In genomic region chr11:119144825-119145476, GRCh38 we compare ENCODE assay signal across 8 cellular contexts. TPM values are rescaled to one million over a fixed set of nuclear protein-coding genes. Genes with fewer than 3 reads are reported as not detected.
A peak's percentile ranks its signal among the peaks of the same experiment; 100 is the strongest.
DNase-seq lines count a peak whose midpoint lies in the region; ATAC-seq, FAIRE-seq and TF ChIP-seq lines count a peak whose summit lies in the region.

No MANE protein-coding gene starts in this region.

- CTCF ChIA-PET in HepG2 (lab: Yijun Ruan, JAX; ENCODE audit: low intra/inter-chr PET ratio, low total read pairs), result interaction anchor here (1.1 to 2.9 kb wide), 2 partner anchors 11 to 52 kb away, joined by 3 to 25 read pairs; no protein-coding TSS in a partner anchor

- no peak overlapping the region for H2AFZ ChIP-seq in HepG2 (ENCODE audit: low read length)

- peak; percentile 32 for DNase-seq in stimulated activated CD4-positive, alpha-beta T cell treated with anti-CD3 and anti-CD28 coated beads, Interleukin-1b, Interleukin-23, amount 100 ng/mL, for 48 hours
- DNase-seq in stimulated activated CD4-positive, alpha-beta T cell treated with anti-CD3 and anti-CD28 coated beads, Interleukin-2, amount 100 ng/mL, for 48 hours, result no peak
- DNase-seq in Jurkat, Clone E6-1 (ENCODE audit: low read depth, low spot score), result peak; percentile 41
- DNase-seq in RPMI7951 (ENCODE audit: low read depth) (peak; percentile 81), choroid plexus epithelial cell (ENCODE audit: low read depth) (peak; percentile 84), HepG2 (ENCODE audit: low spot score) (peak; percentile 77), tibial artery (peak in 1 of 2 donors; percentile 69)
- no peak for DNase-seq in stimulated activated naive CD4-positive, alpha-beta T cell (lab: John Stamatoyannopoulos, UW)

- TF ChIP-seq RAD21 in HepG2 (CRISPR knock-in tag; IDR thresholded peaks at IDR 0.05), result 0 out of 2 replicates have a peak, but pooled peaks have one; percentile 22

- H3K4me2 ChIP-seq in HepG2 (ENCODE audit: low read depth, low read length), result peak overlapping the region; percentile 39; the same call in 1 of the 2 replicates

- 5% methylated on average over 4 of the region's 7 CpGs for WGBS in HepG2 (ENCODE audit: low lambda C conversion rate)

- peak; percentile 70 for FAIRE-seq in HepG2 (lab: Jason Lieb, UNC)

- no TSS peak for BruUV-seq in HepG2 (replicated peaks; lab: Mats Ljungman, UMichigan)

- H3K9ac ChIP-seq in HepG2 (ENCODE audit: insufficient read depth, low read depth, low read length), result no peak overlapping the region

- intact Hi-C loops in HepG2 (cut with micrococcal nuclease; ENCODE audit: unreplicated experiment), result loop anchor here (1.0 to 2.0 kb wide), 2 partner anchors 50 to 52 kb away; a partner anchor contains a TSS
- intact Hi-C loops in tibial artery (cut with DNase I; ENCODE audit: low total_unique reads), result loop anchor here (10.0 kb wide), 1 partner anchor 50 kb away; no protein-coding TSS in a partner anchor

- peak; percentile 90 for ATAC-seq in HepG2

- in situ Hi-C loops in HepG2 (cut with HindIII; ENCODE audit: extremely low pct_ligation_motif_present, low pct_unique_long_range_greater_than_20kb), result no loop called here

- H3K27me3 ChIP-seq in HepG2 (ENCODE audit: control insufficient read depth in 1 of 2, insufficient read depth in 2 of 2, low read length in 2 of 2) (peaks cover 10 to 33% of the 10 kb centered on the region in 2 experiments), tibial artery (peaks cover 0 to 50% of the 10 kb centered on the region in 2 donors)

- POLR2A ChIA-PET in HepG2 (lab: Yijun Ruan, JAX), result interaction anchor here (0.6 to 1.8 kb wide), 4 partner anchors 24 to 129 kb away, joined by 3 to 11 read pairs (median 6); partner anchors contain the start of genes HINFP and NLRX1

- H3K4me3 ChIP-seq in Jurkat, Clone E6-1 (ENCODE audit: low read length), result no peak overlapping the region
- H3K4me3 ChIP-seq in choroid plexus epithelial cell (ENCODE audit: low read depth, low read length), result no peak overlapping the region
- H3K4me3 ChIP-seq in HepG2 (replicated peaks in 1 of 3; ENCODE audit: insufficient read depth in 1 of 3, low read depth in 2 of 3, low read length in 3 of 3), result no peak overlapping the region
- H3K4me3 ChIP-seq in tibial artery, result no peak overlapping the region

- H3K9me3 ChIP-seq in HepG2 (ENCODE audit: low read length), result no peaks in the 10 kb centered on the region
- H3K9me3 ChIP-seq in tibial artery, result no peaks in the 10 kb centered on the region

- no peak overlapping the region for H3K27ac ChIP-seq in HepG2 (ENCODE audit: extremely low read length, insufficient read depth, low read length)
- H3K27ac ChIP-seq in tibial artery, result no peak overlapping the region

- no peaks in the 10 kb centered on the region for H3K36me3 ChIP-seq in HepG2 (replicated peaks in 1 of 2; ENCODE audit: control insufficient read depth in 1 of 2, insufficient read depth in 2 of 2, low read length in 2 of 2)
- no peaks in the 10 kb centered on the region for H3K36me3 ChIP-seq in tibial artery

- TF ChIP-seq EP300 in HepG2 (IDR thresholded peaks at IDR 0.05; ENCODE audit: low read depth in 2 of 2, low read length in 2 of 2) (no peak), HepG2 (CRISPR knock-in tag; IDR thresholded peaks at IDR 0.05; ENCODE audit: borderline replicate concordance) (no peak)

- TF ChIP-seq CTCF in choroid plexus epithelial cell (conservative IDR thresholded peaks at IDR 0.05; ENCODE audit: low read depth, low read length), result peak; percentile 78
- TF ChIP-seq CTCF in HepG2 (CRISPR knock-in tag; IDR thresholded peaks at IDR 0.05), result peak; percentile 75
- TF ChIP-seq CTCF in tibial artery (IDR thresholded peaks at IDR 0.05), result peak; percentile 60 to 71

- H3K4me1 ChIP-seq in HepG2 (ENCODE audit: insufficient read depth, low read length), result peaks cover 6% of the 10 kb centered on the region; the same call in 1 of the 2 replicates
- peaks cover 0 to 23% (median 14%) of the 10 kb centered on the region in 4 donors for H3K4me1 ChIP-seq in tibial artery

- H4K20me1 ChIP-seq in HepG2 (ENCODE audit: insufficient read depth, low read length), result no peaks in the 10 kb centered on the region

- H3K79me2 ChIP-seq in HepG2 (ENCODE audit: insufficient read depth, low read length), result no peaks in the 10 kb centered on the region

- TF ChIP-seq POLR2A in HepG2 (IDR thresholded peaks at IDR 0.05; ENCODE audit: insufficient read depth in 1 of 2, low read depth in 2 of 2, low read length in 2 of 2), result no peak

RNA-seq across cellular contexts. Expression of gene ABCG4, which starts 3.9 kb away (rescaled TPM):
- 0.68 TPM for polyA plus RNA-seq in Jurkat, Clone E6-1 (2012; ENCODE audit: insufficient read depth, insufficient read length)
- total RNA-seq in RPMI7951 (2014; rRNA removed; shearing (Covaris generic)), result 0.20 and 0.24 TPM in 2 replicates
- total RNA-seq in HepG2 (2016; rRNA removed; fragmentation: Illumina TruSeq; extraction: Trizol), result not detected in 2 replicates
- total RNA-seq in HepG2 (2016; cell fraction: cytosol; rRNA removed; fragmentation: Illumina TruSeq; extraction: Trizol; ENCODE audit: low read depth), result not detected in 2 replicates
- total RNA-seq in HepG2 (2016; cell fraction: insoluble cytoplasmic fraction; rRNA removed; fragmentation: Illumina TruSeq; extraction: Trizol), result not detected in 2 replicates
- total RNA-seq in HepG2 (2016; cell fraction: membrane; rRNA removed; fragmentation: Illumina TruSeq; extraction: Trizol), result not detected in 2 replicates
- total RNA-seq in HepG2 (2016; cell fraction: nucleus; rRNA removed; fragmentation: Illumina TruSeq; extraction: Trizol), result not detected in 2 replicates
- not detected in 2 replicates for polyA plus RNA-seq in HepG2 (2011; rRNA removed)
- not detected in 2 replicates for polyA plus RNA-seq in HepG2 (2011; cell fraction: cytosol; rRNA removed)
- polyA plus RNA-seq in HepG2 (2011; cell fraction: nucleus; rRNA removed), result 0.05 TPM in 1 of 2 replicates, not detected in the other
- polyA plus RNA-seq in HepG2 (2012), result not detected in 2 replicates
- polyA plus RNA-seq in HepG2 (2016; cell fraction: cytosol; fragmentation: Illumina TruSeq; extraction: Trizol; ENCODE audit: low read depth), result not detected in 2 replicates
- not detected in 2 replicates for polyA plus RNA-seq in HepG2 (2016; cell fraction: insoluble cytoplasmic fraction; fragmentation: Illumina TruSeq; extraction: Trizol; ENCODE audit: low read depth)
- not detected in 2 replicates for polyA plus RNA-seq in HepG2 (2016; cell fraction: membrane; fragmentation: Illumina TruSeq; extraction: Trizol; ENCODE audit: low read depth)
- polyA plus RNA-seq in HepG2 (2016; cell fraction: nucleus; fragmentation: Illumina TruSeq; extraction: Trizol; ENCODE audit: insufficient read depth, low read depth), result not detected in 2 replicates
- 0.52 TPM in 1 of 2 replicates, not detected in the other for polyA minus RNA-seq in HepG2 (2011; rRNA and poly(A)+ RNA removed; ENCODE audit: low replicate concordance)
- not detected in 2 replicates for polyA minus RNA-seq in HepG2 (2011; cell fraction: cytosol; rRNA and poly(A)+ RNA removed)
- not detected in 2 replicates for polyA minus RNA-seq in HepG2 (2011; cell fraction: nucleus; rRNA and poly(A)+ RNA removed)

RNA-seq across cellular contexts. Expression of gene HINFP, which starts 23.6 kb away (rescaled TPM):
- polyA plus RNA-seq in Jurkat, Clone E6-1 (2012; ENCODE audit: insufficient read depth, insufficient read length), result 28.8 TPM
- 13.2 and 16.5 TPM in 2 replicates for total RNA-seq in RPMI7951 (2014; rRNA removed; shearing (Covaris generic))
- total RNA-seq in HepG2 (2016; rRNA removed; fragmentation: Illumina TruSeq; extraction: Trizol), result 13.3 and 15.1 TPM in 2 replicates
- total RNA-seq in HepG2 (2016; cell fraction: cytosol; rRNA removed; fragmentation: Illumina TruSeq; extraction: Trizol; ENCODE audit: low read depth), result 19.3 and 21.2 TPM in 2 replicates
- total RNA-seq in HepG2 (2016; cell fraction: insoluble cytoplasmic fraction; rRNA removed; fragmentation: Illumina TruSeq; extraction: Trizol), result 13.0 and 15.1 TPM in 2 replicates
- 11.9 and 13.6 TPM in 2 replicates for total RNA-seq in HepG2 (2016; cell fraction: membrane; rRNA removed; fragmentation: Illumina TruSeq; extraction: Trizol)
- total RNA-seq in HepG2 (2016; cell fraction: nucleus; rRNA removed; fragmentation: Illumina TruSeq; extraction: Trizol), result 14.0 and 18.0 TPM in 2 replicates
- polyA plus RNA-seq in HepG2 (2011; rRNA removed), result 21.4 and 27.5 TPM in 2 replicates
- polyA plus RNA-seq in HepG2 (2011; cell fraction: cytosol; rRNA removed), result 15.9 and 17.5 TPM in 2 replicates
- polyA plus RNA-seq in HepG2 (2011; cell fraction: nucleus; rRNA removed), result 47.6 and 50.8 TPM in 2 replicates
- polyA plus RNA-seq in HepG2 (2012), result 8.2 and 13.4 TPM in 2 replicates
- polyA plus RNA-seq in HepG2 (2016; cell fraction: cytosol; fragmentation: Illumina TruSeq; extraction: Trizol; ENCODE audit: low read depth), result 2.5 and 2.6 TPM in 2 replicates
- 14.5 and 17.5 TPM in 2 replicates for polyA plus RNA-seq in HepG2 (2016; cell fraction: insoluble cytoplasmic fraction; fragmentation: Illumina TruSeq; extraction: Trizol; ENCODE audit: low read depth)
- polyA plus RNA-seq in HepG2 (2016; cell fraction: membrane; fragmentation: Illumina TruSeq; extraction: Trizol; ENCODE audit: low read depth), result 4.6 and 5.7 TPM in 2 replicates
- 29.7 and 32.0 TPM in 2 replicates for polyA plus RNA-seq in HepG2 (2016; cell fraction: nucleus; fragmentation: Illumina TruSeq; extraction: Trizol; ENCODE audit: insufficient read depth, low read depth)
- 40.6 and 44.8 TPM in 2 replicates for polyA minus RNA-seq in HepG2 (2011; rRNA and poly(A)+ RNA removed; ENCODE audit: low replicate concordance)
- polyA minus RNA-seq in HepG2 (2011; cell fraction: cytosol; rRNA and poly(A)+ RNA removed), result 12.8 and 13.3 TPM in 2 replicates
- polyA minus RNA-seq in HepG2 (2011; cell fraction: nucleus; rRNA and poly(A)+ RNA removed), result 32.8 and 34.8 TPM in 2 replicates

RNA-seq across cellular contexts. Expression of gene NLRX1, which starts 23.6 kb away (rescaled TPM):
- 13.3 TPM for polyA plus RNA-seq in Jurkat, Clone E6-1 (2012; ENCODE audit: insufficient read depth, insufficient read length)
- 4.9 and 5.6 TPM in 2 replicates for total RNA-seq in RPMI7951 (2014; rRNA removed; shearing (Covaris generic))
- total RNA-seq in HepG2 (2016; rRNA removed; fragmentation: Illumina TruSeq; extraction: Trizol), result 6.8 and 11.0 TPM in 2 replicates
- total RNA-seq in HepG2 (2016; cell fraction: cytosol; rRNA removed; fragmentation: Illumina TruSeq; extraction: Trizol; ENCODE audit: low read depth), result 1.4 and 3.1 TPM in 2 replicates
- total RNA-seq in HepG2 (2016; cell fraction: insoluble cytoplasmic fraction; rRNA removed; fragmentation: Illumina TruSeq; extraction: Trizol), result 5.5 and 10.0 TPM in 2 replicates
- total RNA-seq in HepG2 (2016; cell fraction: membrane; rRNA removed; fragmentation: Illumina TruSeq; extraction: Trizol), result 5.9 and 7.2 TPM in 2 replicates
- total RNA-seq in HepG2 (2016; cell fraction: nucleus; rRNA removed; fragmentation: Illumina TruSeq; extraction: Trizol), result 7.8 and 11.2 TPM in 2 replicates
- 8.7 and 11.6 TPM in 2 replicates for polyA plus RNA-seq in HepG2 (2011; rRNA removed)
- polyA plus RNA-seq in HepG2 (2011; cell fraction: cytosol; rRNA removed), result 8.3 and 12.6 TPM in 2 replicates
- 22.0 and 23.5 TPM in 2 replicates for polyA plus RNA-seq in HepG2 (2011; cell fraction: nucleus; rRNA removed)
- polyA plus RNA-seq in HepG2 (2012), result 6.1 and 6.9 TPM in 2 replicates
- 1.3 and 1.4 TPM in 2 replicates for polyA plus RNA-seq in HepG2 (2016; cell fraction: cytosol; fragmentation: Illumina TruSeq; extraction: Trizol; ENCODE audit: low read depth)
- polyA plus RNA-seq in HepG2 (2016; cell fraction: insoluble cytoplasmic fraction; fragmentation: Illumina TruSeq; extraction: Trizol; ENCODE audit: low read depth), result 6.2 and 9.2 TPM in 2 replicates
- 4.5 and 4.6 TPM in 2 replicates for polyA plus RNA-seq in HepG2 (2016; cell fraction: membrane; fragmentation: Illumina TruSeq; extraction: Trizol; ENCODE audit: low read depth)
- polyA plus RNA-seq in HepG2 (2016; cell fraction: nucleus; fragmentation: Illumina TruSeq; extraction: Trizol; ENCODE audit: insufficient read depth, low read depth), result 16.4 and 17.6 TPM in 2 replicates
- 17.5 and 38.5 TPM in 2 replicates for polyA minus RNA-seq in HepG2 (2011; rRNA and poly(A)+ RNA removed; ENCODE audit: low replicate concordance)
- 9.4 and 12.5 TPM in 2 replicates for polyA minus RNA-seq in HepG2 (2011; cell fraction: cytosol; rRNA and poly(A)+ RNA removed)
- polyA minus RNA-seq in HepG2 (2011; cell fraction: nucleus; rRNA and poly(A)+ RNA removed), result 8.4 and 9.0 TPM in 2 replicates

RNA-seq across cellular contexts. Expression of gene C2CD2L, which starts 37.8 kb away (rescaled TPM):
- 17.4 TPM for polyA plus RNA-seq in Jurkat, Clone E6-1 (2012; ENCODE audit: insufficient read depth, insufficient read length)
- 3.2 and 4.8 TPM in 2 replicates for total RNA-seq in RPMI7951 (2014; rRNA removed; shearing (Covaris generic))
- total RNA-seq in HepG2 (2016; rRNA removed; fragmentation: Illumina TruSeq; extraction: Trizol), result 1.2 and 3.7 TPM in 2 replicates
- 0.79 and 1.4 TPM in 2 replicates for total RNA-seq in HepG2 (2016; cell fraction: cytosol; rRNA removed; fragmentation: Illumina TruSeq; extraction: Trizol; ENCODE audit: low read depth)
- 1.5 and 3.1 TPM in 2 replicates for total RNA-seq in HepG2 (2016; cell fraction: insoluble cytoplasmic fraction; rRNA removed; fragmentation: Illumina TruSeq; extraction: Trizol)
- total RNA-seq in HepG2 (2016; cell fraction: membrane; rRNA removed; fragmentation: Illumina TruSeq; extraction: Trizol), result 1.6 and 1.9 TPM in 2 replicates
- 5.6 and 5.7 TPM in 2 replicates for total RNA-seq in HepG2 (2016; cell fraction: nucleus; rRNA removed; fragmentation: Illumina TruSeq; extraction: Trizol)
- polyA plus RNA-seq in HepG2 (2011; rRNA removed), result 5.5 and 6.0 TPM in 2 replicates
- polyA plus RNA-seq in HepG2 (2011; cell fraction: cytosol; rRNA removed), result 3.1 and 3.8 TPM in 2 replicates
- polyA plus RNA-seq in HepG2 (2011; cell fraction: nucleus; rRNA removed), result 19.5 and 20.9 TPM in 2 replicates
- polyA plus RNA-seq in HepG2 (2012), result 3.6 and 6.9 TPM in 2 replicates
- 0.15 and 0.31 TPM in 2 replicates for polyA plus RNA-seq in HepG2 (2016; cell fraction: cytosol; fragmentation: Illumina TruSeq; extraction: Trizol; ENCODE audit: low read depth)
- 1.6 and 2.4 TPM in 2 replicates for polyA plus RNA-seq in HepG2 (2016; cell fraction: insoluble cytoplasmic fraction; fragmentation: Illumina TruSeq; extraction: Trizol; ENCODE audit: low read depth)
- polyA plus RNA-seq in HepG2 (2016; cell fraction: membrane; fragmentation: Illumina TruSeq; extraction: Trizol; ENCODE audit: low read depth), result 1.5 TPM in 2 replicates
- polyA plus RNA-seq in HepG2 (2016; cell fraction: nucleus; fragmentation: Illumina TruSeq; extraction: Trizol; ENCODE audit: insufficient read depth, low read depth), result 13.0 and 14.1 TPM in 2 replicates
- 12.9 and 18.4 TPM in 2 replicates for polyA minus RNA-seq in HepG2 (2011; rRNA and poly(A)+ RNA removed; ENCODE audit: low replicate concordance)
- 2.0 and 5.5 TPM in 2 replicates for polyA minus RNA-seq in HepG2 (2011; cell fraction: cytosol; rRNA and poly(A)+ RNA removed)
- polyA minus RNA-seq in HepG2 (2011; cell fraction: nucleus; rRNA and poly(A)+ RNA removed), result 10.0 and 17.3 TPM in 2 replicates

RNA-seq across cellular contexts. Expression of gene NHERF4, which starts 40.3 kb away (rescaled TPM):
- polyA plus RNA-seq in Jurkat, Clone E6-1 (2012; ENCODE audit: insufficient read depth, insufficient read length), result not detected
- not detected in 2 replicates for total RNA-seq in RPMI7951 (2014; rRNA removed; shearing (Covaris generic))
- total RNA-seq in HepG2 (2016; rRNA removed; fragmentation: Illumina TruSeq; extraction: Trizol), result 0.24 TPM in 1 of 2 replicates, not detected in the other
- not detected in 2 replicates for total RNA-seq in HepG2 (2016; cell fraction: cytosol; rRNA removed; fragmentation: Illumina TruSeq; extraction: Trizol; ENCODE audit: low read depth)
- total RNA-seq in HepG2 (2016; cell fraction: insoluble cytoplasmic fraction; rRNA removed; fragmentation: Illumina TruSeq; extraction: Trizol), result 0.11 TPM in 1 of 2 replicates, not detected in the other
- not detected in 2 replicates for total RNA-seq in HepG2 (2016; cell fraction: membrane; rRNA removed; fragmentation: Illumina TruSeq; extraction: Trizol)
- 0.16 TPM in 1 of 2 replicates, not detected in the other for total RNA-seq in HepG2 (2016; cell fraction: nucleus; rRNA removed; fragmentation: Illumina TruSeq; extraction: Trizol)
- polyA plus RNA-seq in HepG2 (2011; rRNA removed), result 0.12 and 0.38 TPM in 2 replicates
- not detected in 2 replicates for polyA plus RNA-seq in HepG2 (2011; cell fraction: cytosol; rRNA removed)
- polyA plus RNA-seq in HepG2 (2011; cell fraction: nucleus; rRNA removed), result 0.42 and 1.1 TPM in 2 replicates
- polyA plus RNA-seq in HepG2 (2012), result 0.19 TPM in 1 of 2 replicates, not detected in the other
- polyA plus RNA-seq in HepG2 (2016; cell fraction: cytosol; fragmentation: Illumina TruSeq; extraction: Trizol; ENCODE audit: low read depth), result not detected in 2 replicates
- polyA plus RNA-seq in HepG2 (2016; cell fraction: insoluble cytoplasmic fraction; fragmentation: Illumina TruSeq; extraction: Trizol; ENCODE audit: low read depth), result not detected in 2 replicates
- polyA plus RNA-seq in HepG2 (2016; cell fraction: membrane; fragmentation: Illumina TruSeq; extraction: Trizol; ENCODE audit: low read depth), result not detected in 2 replicates
- 1.5 and 1.7 TPM in 2 replicates for polyA plus RNA-seq in HepG2 (2016; cell fraction: nucleus; fragmentation: Illumina TruSeq; extraction: Trizol; ENCODE audit: insufficient read depth, low read depth)
- 0.33 and 0.54 TPM in 2 replicates for polyA minus RNA-seq in HepG2 (2011; rRNA and poly(A)+ RNA removed; ENCODE audit: low replicate concordance)
- not detected in 2 replicates for polyA minus RNA-seq in HepG2 (2011; cell fraction: cytosol; rRNA and poly(A)+ RNA removed)
- polyA minus RNA-seq in HepG2 (2011; cell fraction: nucleus; rRNA and poly(A)+ RNA removed), result 0.62 and 0.77 TPM in 2 replicates

Comparison
In these comparisons a context has a peak if more than half of its experiments do, and no peak if none do; other contexts are left out.
1. DNase-seq: peak in stimulated activated CD4-positive, alpha-beta T cell treated with anti-CD3 and anti-CD28 coated beads, Interleukin-1b, Interleukin-23, amount 100 ng/mL, for 48 hours (single experiment), Jurkat, Clone E6-1 (single experiment), RPMI7951 (single experiment), choroid plexus epithelial cell (single experiment) and HepG2 (single experiment); none in stimulated activated CD4-positive, alpha-beta T cell treated with anti-CD3 and anti-CD28 coated beads, Interleukin-2, amount 100 ng/mL, for 48 hours (0 of 2) and stimulated activated naive CD4-positive, alpha-beta T cell (0 of 6).
2. Peak in every context shown above with its lines, with median percentiles within 50 percentile points of each other: CTCF ChIP-seq.